14 cellular contexts compared by ENCODE assay signal in genomic region chr1:111218947-111219346, GRCh38. TPM values are rescaled to one million over a fixed set of nuclear protein-coding genes. Genes with fewer than 3 reads are reported as not detected.
A peak's percentile ranks its signal among the peaks of the same experiment; 100 is the strongest.
DNase-seq lines count a peak whose midpoint lies in the region; ATAC-seq and TF ChIP-seq lines count a peak whose summit lies in the region.
"Had no signal": no experiment of that assay in that cellular context is flagged by ENCODE, and none has a peak within 500 bp of the region (broad histone marks: within the 10 kb centered on the region; RNA-seq: fewer than 3 reads in every experiment).

No MANE protein-coding gene starts in this region.

- H3K9me2 ChIP-seq in OCI-LY7 (ENCODE audit: insufficient read depth, low read length): no peaks in the 10 kb centered on the region

- peak overlapping the region; percentile 87 for H3K4me2 ChIP-seq in OCI-LY7 (ENCODE audit: low read length)

- peak overlapping the region; percentile 4; the same call in 1 of the 2 replicates for H2AFZ ChIP-seq in OCI-LY7 (ENCODE audit: low read length)

- H3K27me3 Mint-ChIP-seq in activated naive CD4-positive, alpha-beta T cell treated with anti-CD3 and anti-CD28 coated beads, Interleukin-2, amount 50 U/mL, for 24 hours: no peaks in the 10 kb centered on the region

- CTCF ChIA-PET in OCI-LY7 (lab: Charles Lee; ENCODE audit: unreplicated experiment): interaction anchor here (0.6 to 1.1 kb wide), 6 partner anchors 36 to 206 kb away, joined by 3 to 5 read pairs (median 3); no protein-coding TSS in a partner anchor

- WGBS in transverse colon (ENCODE audit: low coverage in 1 of 2), 2 donors: 79 to 92% methylated on average over 2 to 5 of the region's 5 CpGs
- WGBS in aorta, 2 donors: 93% methylated on average over 5 of the region's 5 CpGs

- H3K9me3 ChIP-seq in OCI-LY7 (ENCODE audit: low read length): no peaks in the 10 kb centered on the region
- H3K9me3 ChIP-seq in effector memory CD4-positive, alpha-beta T cell (ENCODE audit: control insufficient read depth, low read length): no peaks in the 10 kb centered on the region
- H3K9me3 ChIP-seq in transverse colon: no peaks in the 10 kb centered on the region
- no peaks in the 10 kb centered on the region for H3K9me3 ChIP-seq in aorta (ENCODE audit: control insufficient read depth, low read length)
- H3K9me3 ChIP-seq: gastroesophageal sphincter had no signal

- no peak for TF ChIP-seq POLR2A in transverse colon (IDR thresholded peaks at IDR 0.05)

- peaks cover 94% of the 10 kb centered on the region for H3K4me1 ChIP-seq in OCI-LY7 (ENCODE audit: insufficient read depth, low read length, poor library complexity, severe bottlenecking)
- H3K4me1 ChIP-seq in effector memory CD4-positive, alpha-beta T cell (ENCODE audit: control insufficient read depth, insufficient read depth, low read length, poor library complexity, severe bottlenecking): peaks cover 86% of the 10 kb centered on the region
- peaks cover 0 to 19% (median 6%) of the 10 kb centered on the region in 4 donors for H3K4me1 ChIP-seq in transverse colon
- H3K4me1 ChIP-seq in aorta (ENCODE audit: control insufficient read depth in 1 of 2, insufficient read depth in 2 of 2, low read length in 2 of 2): no peaks in the 10 kb centered on the region

- peak overlapping the region; percentile 97 for H3K27ac ChIP-seq in OCI-LY7 (ENCODE audit: low read depth, low read length, poor library complexity, severe bottlenecking)
- peak overlapping the region; percentile 72 for H3K27ac ChIP-seq in effector memory CD4-positive, alpha-beta T cell (ENCODE audit: insufficient read depth, low read length, poor library complexity, severe bottlenecking)
- peak overlapping the region in 3 of 4 donors; percentile 23 to 43 (median 40) for H3K27ac ChIP-seq in transverse colon
- H3K27ac ChIP-seq in aorta (ENCODE audit: low read depth in 1 of 2, low read length in 2 of 2): no peak overlapping the region
- H3K27ac ChIP-seq: gastroesophageal sphincter had no signal

- BruUV-seq in OCI-LY7 (replicated peaks; lab: Mats Ljungman, UMichigan): no TSS peak

- H3K79me2 ChIP-seq in OCI-LY7 (ENCODE audit: insufficient read depth, low read depth, low read length): no peaks in the 10 kb centered on the region

- H3K4me3 ChIP-seq in OCI-LY7 (ENCODE audit: low read depth, low read length, poor library complexity, severe bottlenecking): peak overlapping the region; percentile 35
- no peak overlapping the region for H3K4me3 ChIP-seq in effector memory CD4-positive, alpha-beta T cell (ENCODE audit: insufficient read depth, low read depth, low read length, poor library complexity, severe bottlenecking)
- no peak overlapping the region for H3K4me3 ChIP-seq in transverse colon
- H3K4me3 ChIP-seq in aorta (ENCODE audit: low read length in 2 of 2): no peak overlapping the region
- H3K4me3 ChIP-seq: gastroesophageal sphincter had no signal

- POLR2A ChIA-PET in OCI-LY7 (lab: Charles Lee): interaction anchor here (0.5 to 8.9 kb wide), 22 partner anchors 9 to 471 kb away, joined by 3 to 114 read pairs (median 4); partner anchors contain the start of genes CEPT1, CHI3L2 and DRAM2

- TF ChIP-seq CTCF in OCI-LY7 (conservative IDR thresholded peaks at IDR 0.05; ENCODE audit: low read length) (no peak), transverse colon (IDR thresholded peaks at IDR 0.05) (no peak), GM13977 (IDR thresholded peaks at IDR 0.05; ENCODE audit: extremely low read depth, insufficient read depth, missing control alignments) (no peak)

- H3K9me3 Mint-ChIP-seq in activated naive CD4-positive, alpha-beta T cell treated with anti-CD3 and anti-CD28 coated beads, Interleukin-2, amount 50 U/mL, for 24 hours: peaks cover 17% of the 10 kb centered on the region

- H3K27ac Mint-ChIP-seq in activated naive CD4-positive, alpha-beta T cell treated with anti-CD3 and anti-CD28 coated beads, Interleukin-2, amount 50 U/mL, for 24 hours: peak overlapping the region; percentile 98

- H3K36me3 ChIP-seq in OCI-LY7 (ENCODE audit: insufficient read depth, low read length) (no peaks in the 10 kb centered on the region), transverse colon (no peaks in the 10 kb centered on the region), aorta (ENCODE audit: control insufficient read depth in 1 of 2, insufficient read depth in 2 of 2, low read length in 1 of 2) (no peaks in the 10 kb centered on the region)
- no peaks in the 10 kb centered on the region for H3K36me3 ChIP-seq in effector memory CD4-positive, alpha-beta T cell (ENCODE audit: control insufficient read depth, insufficient read depth, low read length)
- H3K36me3 ChIP-seq: gastroesophageal sphincter had no signal

- in situ Hi-C loops in transverse colon (cut with MboI; ENCODE audit: low pct_ligation_motif_present in 1 of 4, low pct_unique_long_range_greater_than_20kb in 1 of 4, low sequenced_read_pairs in 3 of 4) (loop anchor here in 1 of 4 donors (25.0 kb wide), 2 partner anchors 393 to 543 kb away; partner anchors contain the start of genes DDX20 and RAP1A), GM13977 (cut with MboI; ENCODE audit: low pct_unique_long_range_greater_than_20kb, low sequenced_read_pairs, unreplicated experiment) (loop anchor here (25.0 kb wide), 2 partner anchors 393 to 543 kb away; partner anchors contain the start of genes DDX20 and RAP1A)

- intact Hi-C loops in OCI-LY7 (cut with micrococcal nuclease; ENCODE audit: unreplicated experiment): loop anchor here (2.0 to 10.0 kb wide), 4 partner anchors 344 to 587 kb away; no protein-coding TSS in a partner anchor
- intact Hi-C loops in transverse colon (cut with DNase I; ENCODE audit: low total_unique reads): no loop called here
- intact Hi-C loops in aorta (cut with DNase I): no loop called here

- no peaks in the 10 kb centered on the region for H4K20me1 ChIP-seq in OCI-LY7 (ENCODE audit: insufficient read depth, low read length)

- H3K27me3 ChIP-seq in effector memory CD4-positive, alpha-beta T cell (replicated peaks; ENCODE audit: control insufficient read depth, insufficient read depth, low read length, poor library complexity, severe bottlenecking): no peaks in the 10 kb centered on the region
- H3K27me3 ChIP-seq in transverse colon (no peaks in the 10 kb centered on the region), aorta (ENCODE audit: control insufficient read depth in 1 of 2, insufficient read depth in 2 of 2, low read length in 1 of 2) (no peaks in the 10 kb centered on the region)

- ATAC-seq in aorta (ENCODE audit: low FRiP score) (no peak), GM21723 (IDR thresholded peaks at IDR 0.05; ENCODE audit: unreplicated experiment) (no peak)
- ATAC-seq: gastroesophageal sphincter had no signal

- peaks cover 96% of the 10 kb centered on the region for H3K4me1 Mint-ChIP-seq in activated naive CD4-positive, alpha-beta T cell treated with anti-CD3 and anti-CD28 coated beads, Interleukin-2, amount 50 U/mL, for 24 hours

- no peak for DNase-seq in activated naive CD4-positive, alpha-beta T cell treated with anti-CD3 and anti-CD28 coated beads, Interleukin-2, amount 50 U/mL, for 16 hours
- DNase-seq in OCI-LY7 (ENCODE audit: low spot score): no peak
- no peak for DNase-seq in effector memory CD4-positive, alpha-beta T cell
- no peak for DNase-seq in transverse colon
- DNase-seq in GM13977 (ENCODE audit: low spot score): no peak
- DNase-seq in aorta: no peak
- DNase-seq: KBM-7, mesenchymal stem cell, NCI-H146, NCI-H226, occipital lobe had no signal

- no peaks in the 10 kb centered on the region for H3K36me3 Mint-ChIP-seq in activated naive CD4-positive, alpha-beta T cell treated with anti-CD3 and anti-CD28 coated beads, Interleukin-2, amount 50 U/mL, for 24 hours

- H3K4me3 Mint-ChIP-seq in activated naive CD4-positive, alpha-beta T cell treated with anti-CD3 and anti-CD28 coated beads, Interleukin-2, amount 50 U/mL, for 24 hours: peak overlapping the region; percentile 31

- TF ChIP-seq EP300 in transverse colon (IDR thresholded peaks at IDR 0.05; ENCODE audit: low read depth): no peak

RNA-seq across cellular contexts. Expression of gene CHI3L2, which starts 8.6 kb away (rescaled TPM):
- total RNA-seq in OCI-LY7 (2014; rRNA removed; shearing (Covaris generic)): 37.1 and 50.6 TPM in 2 replicates
- 88.7 and 95.4 TPM in 2 replicates for total RNA-seq in OCI-LY7 (2022)
- total RNA-seq in transverse colon: 1 to 10 TPM in 1 of 4 donors, under 1 TPM in 1, not detected in 2; 0.82 to 2.7 TPM
- total RNA-seq in aorta: 10 to 100 TPM in 1 of 2 donors, 1 to 10 TPM in 1; 7.8 to 12.5 TPM
- under 1 TPM in 1 of 2 donors, not detected in 1; 0.33 TPM for polyA plus RNA-seq in aorta

RNA-seq across cellular contexts. Expression of gene DENND2D, which starts 18.5 kb away (rescaled TPM):
- 34.4 and 39.9 TPM in 2 replicates for total RNA-seq in OCI-LY7 (2014; rRNA removed; shearing (Covaris generic))
- total RNA-seq in OCI-LY7 (2022): 9.8 and 13.5 TPM in 2 replicates
- total RNA-seq in transverse colon: 10 to 100 TPM; 43.4 to 61.0 (median 50.7) TPM
- total RNA-seq in aorta: 10 to 100 TPM; 12.3 to 17.7 TPM
- polyA plus RNA-seq in aorta: 10 to 100 TPM in 1 of 2 donors, under 1 TPM in 1; 0.77 to 20.3 TPM

Comparison
In these comparisons a context has a peak if more than half of its experiments do, and no peak if none do; other contexts are left out.
1. H3K27ac ChIP-seq: peak in OCI-LY7 (single experiment), effector memory CD4-positive, alpha-beta T cell (single experiment) and transverse colon (3 of 4); none in aorta (0 of 2).